In the genomic region with DNA sequence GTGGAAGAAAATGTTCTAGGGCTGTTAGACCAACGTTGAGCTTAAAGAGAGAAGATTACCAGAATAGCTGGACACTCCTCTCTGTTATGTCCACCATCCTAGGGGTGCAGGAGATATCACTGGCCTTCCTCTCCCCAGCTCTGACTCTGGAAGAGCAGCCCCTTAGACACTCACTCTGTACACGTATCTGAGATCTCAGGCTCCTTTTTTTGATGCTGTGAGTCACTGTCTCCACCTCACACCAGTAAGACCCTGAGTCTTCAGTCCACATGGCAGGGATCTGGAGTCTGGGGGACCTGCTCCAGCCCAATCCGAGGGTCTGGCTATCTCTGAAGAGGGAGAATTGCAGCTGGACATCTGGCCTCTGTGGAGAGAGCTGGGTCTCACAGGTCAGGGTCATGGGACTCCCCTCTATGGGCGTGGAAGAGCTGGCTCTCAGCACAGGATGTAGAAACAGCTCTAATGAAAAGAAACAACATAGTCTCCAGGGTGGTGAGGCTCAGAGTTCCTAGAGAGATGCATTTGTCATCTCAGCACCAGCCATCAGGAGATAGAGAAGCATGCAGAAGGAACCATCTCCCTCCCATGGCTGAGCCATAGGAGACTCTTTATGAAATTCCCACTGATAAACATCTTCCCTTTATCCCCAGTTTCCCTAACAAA, we compare ENCODE assay signal across 19 cellular contexts. TPM values are rescaled to one million over a fixed set of nuclear protein-coding genes. Genes with fewer than 3 reads are reported as not detected.
DNase-seq lines count a peak whose midpoint lies in the region; ATAC-seq and TF ChIP-seq lines count a peak whose summit lies in the region.
"Had no signal": no experiment of that assay in that cellular context is flagged by ENCODE, and none has a peak within 500 bp of the region (broad histone marks: within the 10 kb centered on the region; RNA-seq: fewer than 3 reads in every experiment).

No MANE protein-coding gene starts in this region.

- no peaks in the 10 kb centered on the region for H3K4me1 Mint-ChIP-seq in activated T-cell treated with anti-CD3 and anti-CD28 coated beads, Interleukin-2, amount 50 U/mL, for 72 hours (ENCODE audit: low read depth)
- peaks cover 95 to 100% of the 10 kb centered on the region in 2 donors for H3K4me1 Mint-ChIP-seq in immature natural killer cell
- peaks cover 72 to 96% of the 10 kb centered on the region in 2 donors for H3K4me1 Mint-ChIP-seq in stimulated activated naive B cell treated with anti-CD40 and anti-IgM and Interleukin-4, amounts not matched to agents 10 μg/mL and 1 μg/mL and 100 μg/mL, for 72 hours

- H3K27me3 Mint-ChIP-seq in activated T-cell treated with anti-CD3 and anti-CD28 coated beads, Interleukin-2, amount 50 U/mL, for 72 hours (ENCODE audit: low read depth), result no peaks in the 10 kb centered on the region
- peaks cover 0 to 8% (median 2%) of the 10 kb centered on the region in 3 donors for H3K27me3 Mint-ChIP-seq in immature natural killer cell (ENCODE audit: low read depth in 3 of 3)
- no peaks in the 10 kb centered on the region for H3K27me3 Mint-ChIP-seq in stimulated activated naive B cell treated with anti-CD40 and anti-IgM and Interleukin-4, amounts not matched to agents 10 μg/mL and 1 μg/mL and 100 μg/mL, for 72 hours

- peaks cover 67% of the 10 kb centered on the region for H3K4me1 ChIP-seq in OCI-LY7 (ENCODE audit: insufficient read depth, low read length, poor library complexity, severe bottlenecking)

- no peak overlapping the region for H2AFZ ChIP-seq in OCI-LY7 (ENCODE audit: low read length)

- CTCF ChIA-PET in OCI-LY7 (lab: Charles Lee; ENCODE audit: unreplicated experiment), result interaction anchor here (0.5 kb wide), 1 partner anchor 128 kb away, joined by 4 read pairs; no protein-coding TSS in a partner anchor

- H4K20me1 ChIP-seq in OCI-LY7 (ENCODE audit: insufficient read depth, low read length), result no peaks in the 10 kb centered on the region

- intact Hi-C loops in OCI-LY7 (cut with micrococcal nuclease; ENCODE audit: unreplicated experiment), result no loop called here

- peak in 1 of 2 donors; percentile 41 for ATAC-seq in activated T-cell treated with anti-CD3 and anti-CD28 coated beads, Interleukin-2, amount 50 U/mL, for 72 hours (replicated peaks in 1 of 2)
- no peak for ATAC-seq in stimulated activated naive B cell treated with anti-CD40 and anti-IgM and Interleukin-4, amounts not matched to agents 10 μg/mL and 1 μg/mL and 100 μg/mL, for 72 hours (replicated peaks)
- no peak for ATAC-seq in GM19397 (IDR thresholded peaks at IDR 0.05; ENCODE audit: unreplicated experiment)
- ATAC-seq: K562 had no signal

- POLR2A ChIA-PET in OCI-LY7 (lab: Charles Lee), result interaction anchor here (0.6 kb wide), 1 partner anchor 12 kb away, joined by 4 read pairs; no protein-coding TSS in a partner anchor

- no peaks in the 10 kb centered on the region for H3K9me3 Mint-ChIP-seq in activated T-cell treated with anti-CD3 and anti-CD28 coated beads, Interleukin-2, amount 50 U/mL, for 72 hours
- no peaks in the 10 kb centered on the region for H3K9me3 Mint-ChIP-seq in immature natural killer cell
- peaks cover 0 to 9% of the 10 kb centered on the region in 2 donors for H3K9me3 Mint-ChIP-seq in stimulated activated naive B cell treated with anti-CD40 and anti-IgM and Interleukin-4, amounts not matched to agents 10 μg/mL and 1 μg/mL and 100 μg/mL, for 72 hours

- no peak for TF ChIP-seq CTCF in OCI-LY7 (conservative IDR thresholded peaks at IDR 0.05; ENCODE audit: low read length)

- H3K4me2 ChIP-seq in OCI-LY7 (ENCODE audit: low read length), result peak overlapping the region; percentile 65

- BruUV-seq in OCI-LY7 (replicated peaks; lab: Mats Ljungman, UMichigan), result no TSS peak

- H3K4me3 Mint-ChIP-seq in activated T-cell treated with anti-CD3 and anti-CD28 coated beads, Interleukin-2, amount 50 U/mL, for 72 hours, result peak overlapping the region in 1 of 2 donors; percentile 13
- H3K4me3 Mint-ChIP-seq in immature natural killer cell, result peak overlapping the region; percentile 87 to 97 (median 92)
- peak overlapping the region; percentile 87 to 92 for H3K4me3 Mint-ChIP-seq in stimulated activated naive B cell treated with anti-CD40 and anti-IgM and Interleukin-4, amounts not matched to agents 10 μg/mL and 1 μg/mL and 100 μg/mL, for 72 hours

- no peak overlapping the region for H3K4me3 ChIP-seq in OCI-LY7 (ENCODE audit: low read depth, low read length, poor library complexity, severe bottlenecking)
- H3K4me3 ChIP-seq: K562 had no signal

- no peaks in the 10 kb centered on the region for H3K9me2 ChIP-seq in OCI-LY7 (ENCODE audit: insufficient read depth, low read length)

- H3K36me3 Mint-ChIP-seq in activated T-cell treated with anti-CD3 and anti-CD28 coated beads, Interleukin-2, amount 50 U/mL, for 72 hours (ENCODE audit: insufficient read depth in 2 of 2), result no peaks in the 10 kb centered on the region
- H3K36me3 Mint-ChIP-seq in immature natural killer cell, result peaks cover 24 to 44% (median 33%) of the 10 kb centered on the region in 3 donors
- peaks cover 74 to 75% of the 10 kb centered on the region in 2 donors for H3K36me3 Mint-ChIP-seq in stimulated activated naive B cell treated with anti-CD40 and anti-IgM and Interleukin-4, amounts not matched to agents 10 μg/mL and 1 μg/mL and 100 μg/mL, for 72 hours

- H3K9me3 ChIP-seq in OCI-LY7 (ENCODE audit: low read length), result no peaks in the 10 kb centered on the region

- H3K36me3 ChIP-seq in OCI-LY7 (ENCODE audit: insufficient read depth, low read length), result no peaks in the 10 kb centered on the region

- H3K27ac ChIP-seq in OCI-LY7 (ENCODE audit: low read depth, low read length, poor library complexity, severe bottlenecking), result no peak overlapping the region
- H3K27ac ChIP-seq: HL-60 had no signal

- peak overlapping the region; percentile 12 for H3K27ac Mint-ChIP-seq in activated T-cell treated with anti-CD3 and anti-CD28 coated beads, Interleukin-2, amount 50 U/mL, for 72 hours
- peak overlapping the region; percentile 90 to 99 (median 96) for H3K27ac Mint-ChIP-seq in immature natural killer cell
- peak overlapping the region; percentile 88 for H3K27ac Mint-ChIP-seq in stimulated activated naive B cell treated with anti-CD40 and anti-IgM and Interleukin-4, amounts not matched to agents 10 μg/mL and 1 μg/mL and 100 μg/mL, for 72 hours

- H3K79me2 ChIP-seq in OCI-LY7 (ENCODE audit: insufficient read depth, low read depth, low read length), result no peaks in the 10 kb centered on the region

- no peak for DNase-seq in activated T-cell treated with anti-CD3 and anti-CD28 coated beads, Interleukin-2, amount 50 U/mL, for 72 hours
- DNase-seq in activated T-cell treated with anti-CD3 and anti-CD28 coated beads for 4 hours, result no peak
- DNase-seq in OCI-LY7 (ENCODE audit: low spot score), result peak; percentile 22
- DNase-seq in immature natural killer cell, result peak; percentile 26 to 32 (median 29)
- DNase-seq in stimulated activated naive B cell treated with anti-CD40 and anti-IgM and Interleukin-4, amounts not matched to agents 10 μg/mL and 1 μg/mL and 100 μg/mL, for 72 hours, result no peak
- no peak for DNase-seq in ureter (ENCODE audit: low spot score)
- DNase-seq in activated effector memory CD4-positive, alpha-beta T cell treated with Interleukin-2 at 50 U/mL for 16 hours, result no peak
- DNase-seq: DMS79 treated with DMSO at 0.1 percent for 48 hours, GDM1, NCI-H1417, NCI-H1930, NCI-H2171, NCI-H774, SIG-M5 had no signal

RNA-seq across cellular contexts. Expression of a gene that starts 3.5 kb away (rescaled TPM):
- total RNA-seq in activated T-cell treated with anti-CD3 and anti-CD28 coated beads, Interleukin-2, amount 50 U/mL, for 72 hours, result 1 to 10 TPM in 1 of 2 donors, under 1 TPM in 1; 0.96 to 3.9 TPM
- 0.77 and 0.88 TPM in 2 replicates for total RNA-seq in OCI-LY7 (2014; rRNA removed; shearing (Covaris generic))
- total RNA-seq in OCI-LY7 (2022), result 0.99 and 1.1 TPM in 2 replicates
- polyA plus RNA-seq in immature natural killer cell, result 100 to 1,000 TPM in 2 of 3 donors, 10 to 100 TPM in 1; 60.3 to 119 (median 115) TPM
- not detected for total RNA-seq in ureter
- total RNA-seq: A673, K562, NCI-H460 had no signal
- polyA plus RNA-seq: K562 had no signal

Comparison
In these comparisons a context has a peak if more than half of its experiments do, and no peak if none do; other contexts are left out.
1. DNase-seq: peak in OCI-LY7 (single experiment) and immature natural killer cell (3 of 3); none in activated T-cell treated with anti-CD3 and anti-CD28 coated beads, Interleukin-2, amount 50 U/mL, for 72 hours (0 of 2), activated T-cell treated with anti-CD3 and anti-CD28 coated beads for 4 hours (single experiment), stimulated activated naive B cell treated with anti-CD40 and anti-IgM and Interleukin-4, amounts not matched to agents 10 μg/mL and 1 μg/mL and 100 μg/mL, for 72 hours (single experiment), ureter (single experiment) and activated effector memory CD4-positive, alpha-beta T cell treated with Interleukin-2 at 50 U/mL for 16 hours (single experiment).
2. H3K27ac Mint-ChIP-seq: peak in every context shown above with its lines; median percentile 96 in immature natural killer cell; 88 in stimulated activated naive B cell treated with anti-CD40 and anti-IgM and Interleukin-4, amounts not matched to agents 10 μg/mL and 1 μg/mL and 100 μg/mL, for 72 hours; 12 in activated T-cell treated with anti-CD3 and anti-CD28 coated beads, Interleukin-2, amount 50 U/mL, for 72 hours.